In genomic region chr7:130205084-130205947, GRCh38 we compare ENCODE assay signal across 1 cellular context.
TF ChIP-seq lines count a peak whose summit lies in the region.

Gene TMEM209, minus strand, starts transcription at chr7:130205406. Its CDS starts 31 bp downstream, at chr7:130205375.

TF ChIP-seq in HepG2, 621 proteins besides CTCF, POLR2A, EP300 and RAD21 (continued from another document and continues in another):
- TF ChIP-seq, protein P1, sequence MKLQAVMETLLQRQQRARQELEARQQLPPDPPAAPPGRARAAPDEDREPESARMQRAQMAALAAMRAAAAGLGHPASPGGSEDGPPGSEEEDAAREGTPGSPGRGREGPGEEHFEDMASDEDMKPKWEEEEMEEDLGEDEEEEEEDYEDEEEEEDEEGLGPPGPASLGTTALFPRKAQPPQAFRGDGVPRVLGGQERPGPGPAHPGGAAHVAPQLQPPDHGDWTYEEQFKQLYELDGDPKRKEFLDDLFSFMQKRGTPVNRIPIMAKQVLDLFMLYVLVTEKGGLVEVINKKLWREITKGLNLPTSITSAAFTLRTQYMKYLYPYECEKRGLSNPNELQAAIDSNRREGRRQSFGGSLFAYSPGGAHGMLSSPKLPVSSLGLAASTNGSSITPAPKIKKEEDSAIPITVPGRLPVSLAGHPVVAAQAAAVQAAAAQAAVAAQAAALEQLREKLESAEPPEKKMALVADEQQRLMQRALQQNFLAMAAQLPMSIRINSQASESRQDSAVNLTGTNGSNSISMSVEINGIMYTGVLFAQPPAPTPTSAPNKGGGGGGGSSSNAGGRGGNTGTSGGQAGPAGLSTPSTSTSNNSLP (IDR thresholded peaks at IDR 0.05; ENCODE audit: low read depth, low read length), result no peak
- TF ChIP-seq ZNF83 (CRISPR knock-in tag; IDR thresholded peaks at IDR 0.05; ENCODE audit: borderline replicate concordance), result peak; percentile 58; the same call in 1 of the 2 replicates
- TF ChIP-seq, protein P2, sequence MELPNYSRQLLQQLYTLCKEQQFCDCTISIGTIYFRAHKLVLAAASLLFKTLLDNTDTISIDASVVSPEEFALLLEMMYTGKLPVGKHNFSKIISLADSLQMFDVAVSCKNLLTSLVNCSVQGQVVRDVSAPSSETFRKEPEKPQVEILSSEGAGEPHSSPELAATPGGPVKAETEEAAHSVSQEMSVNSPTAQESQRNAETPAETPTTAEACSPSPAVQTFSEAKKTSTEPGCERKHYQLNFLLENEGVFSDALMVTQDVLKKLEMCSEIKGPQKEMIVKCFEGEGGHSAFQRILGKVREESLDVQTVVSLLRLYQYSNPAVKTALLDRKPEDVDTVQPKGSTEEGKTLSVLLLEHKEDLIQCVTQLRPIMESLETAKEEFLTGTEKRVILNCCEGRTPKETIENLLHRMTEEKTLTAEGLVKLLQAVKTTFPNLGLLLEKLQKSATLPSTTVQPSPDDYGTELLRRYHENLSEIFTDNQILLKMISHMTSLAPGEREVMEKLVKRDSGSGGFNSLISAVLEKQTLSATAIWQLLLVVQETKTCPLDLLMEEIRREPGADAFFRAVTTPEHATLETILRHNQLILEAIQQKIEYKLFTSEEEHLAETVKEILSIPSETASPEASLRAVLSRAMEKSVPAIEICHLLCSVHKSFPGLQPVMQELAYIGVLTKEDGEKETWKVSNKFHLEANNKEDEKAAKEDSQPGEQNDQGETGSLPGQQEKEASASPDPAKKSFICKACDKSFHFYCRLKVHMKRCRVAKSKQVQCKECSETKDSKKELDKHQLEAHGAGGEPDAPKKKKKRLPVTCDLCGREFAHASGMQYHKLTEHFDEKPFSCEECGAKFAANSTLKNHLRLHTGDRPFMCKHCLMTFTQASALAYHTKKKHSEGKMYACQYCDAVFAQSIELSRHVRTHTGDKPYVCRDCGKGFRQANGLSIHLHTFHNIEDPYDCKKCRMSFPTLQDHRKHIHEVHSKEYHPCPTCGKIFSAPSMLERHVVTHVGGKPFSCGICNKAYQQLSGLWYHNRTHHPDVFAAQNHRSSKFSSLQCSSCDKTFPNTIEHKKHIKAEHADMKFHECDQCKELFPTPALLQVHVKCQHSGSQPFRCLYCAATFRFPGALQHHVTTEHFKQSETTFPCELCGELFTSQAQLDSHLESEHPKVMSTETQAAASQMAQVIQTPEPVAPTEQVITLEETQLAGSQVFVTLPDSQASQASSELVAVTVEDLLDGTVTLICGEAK (IDR thresholded peaks at IDR 0.05), result no peak; the same call in 1 of the 2 replicates
- TF ChIP-seq, protein P2 (CRISPR knock-in tag; IDR thresholded peaks at IDR 0.05), result peak; percentile 20; the same call in 1 of the 2 replicates
- TF ChIP-seq ISL2 (CRISPR knock-in tag; IDR thresholded peaks at IDR 0.05), result peak; percentile 40; the same call in 1 of the 2 replicates
- TF ChIP-seq, protein P3, sequence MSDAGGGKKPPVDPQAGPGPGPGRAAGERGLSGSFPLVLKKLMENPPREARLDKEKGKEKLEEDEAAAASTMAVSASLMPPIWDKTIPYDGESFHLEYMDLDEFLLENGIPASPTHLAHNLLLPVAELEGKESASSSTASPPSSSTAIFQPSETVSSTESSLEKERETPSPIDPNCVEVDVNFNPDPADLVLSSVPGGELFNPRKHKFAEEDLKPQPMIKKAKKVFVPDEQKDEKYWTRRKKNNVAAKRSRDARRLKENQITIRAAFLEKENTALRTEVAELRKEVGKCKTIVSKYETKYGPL (CRISPR knock-in tag; IDR thresholded peaks at IDR 0.05), result peak; percentile 59; the same call in 1 of the 2 replicates
- TF ChIP-seq NFRKB (IDR thresholded peaks at IDR 0.05), result no peak
- TF ChIP-seq CEBPB (IDR thresholded peaks at IDR 0.05; ENCODE audit: borderline replicate concordance, low read depth, low read length), result no peak
- no peak for TF ChIP-seq HHEX (CRISPR knock-in tag; IDR thresholded peaks at IDR 0.05)
- no peak for TF ChIP-seq ZNF7 (CRISPR knock-in tag; IDR thresholded peaks at IDR 0.05)
- no peak for TF ChIP-seq CENPT (CRISPR knock-in tag; IDR thresholded peaks at IDR 0.05; ENCODE audit: low read depth)
- TF ChIP-seq ZBTB38 (CRISPR knock-in tag; IDR thresholded peaks at IDR 0.05), result no peak; the same call in 1 of the 2 replicates
- TF ChIP-seq, protein P4, sequence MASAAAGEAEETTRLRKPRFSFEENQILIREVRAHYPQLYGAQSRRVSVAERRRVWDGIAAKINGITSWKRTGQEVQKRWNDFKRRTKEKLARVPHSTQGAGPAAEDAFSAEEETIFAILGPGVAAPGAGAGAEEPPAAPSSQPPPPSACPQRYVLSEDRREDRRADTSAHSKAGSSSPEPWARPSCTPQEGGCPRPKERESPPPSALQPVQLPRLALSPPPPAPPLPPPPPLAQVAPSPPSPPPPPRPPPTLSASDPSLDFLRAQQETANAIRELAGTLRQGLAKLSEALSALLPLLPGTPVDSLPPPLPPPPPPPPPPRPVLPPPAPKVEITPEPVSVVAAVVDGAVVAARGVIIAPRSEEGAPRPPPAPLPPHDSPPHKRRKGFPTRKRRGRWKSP (CRISPR knock-in tag; IDR thresholded peaks at IDR 0.05), result no peak
- TF ChIP-seq CHCHD3 (CRISPR knock-in tag; IDR thresholded peaks at IDR 0.05), result 0 out of 2 replicates have a peak, but pooled peaks have one; percentile 34
- no peak for TF ChIP-seq ZNF232 (CRISPR knock-in tag; IDR thresholded peaks at IDR 0.05; ENCODE audit: borderline replicate concordance)
- peak; percentile 88 for TF ChIP-seq SP1 (IDR thresholded peaks at IDR 0.05)
- TF ChIP-seq SP1 (CRISPR knock-in tag; IDR thresholded peaks at IDR 0.05), result no peak
- no peak for TF ChIP-seq ZNF414 (CRISPR knock-in tag; IDR thresholded peaks at IDR 0.05)
- no peak for TF ChIP-seq ZHX1 (CRISPR knock-in tag; IDR thresholded peaks at IDR 0.05; ENCODE audit: low read depth)
- no peak for TF ChIP-seq ZNF446 (CRISPR knock-in tag; IDR thresholded peaks at IDR 0.05)
- no peak for TF ChIP-seq SATB2 (CRISPR knock-in tag; IDR thresholded peaks at IDR 0.05)
- peak; percentile 69; the same call in 1 of the 2 replicates for TF ChIP-seq ZNF44 (CRISPR knock-in tag; IDR thresholded peaks at IDR 0.05)
- TF ChIP-seq ZNF256 (CRISPR knock-in tag; conservative IDR thresholded peaks at IDR 0.05), result no peak; the same call in 1 of the 2 replicates
- no peak for TF ChIP-seq ZNF3 (CRISPR knock-in tag; IDR thresholded peaks at IDR 0.05)
- peak; percentile 37; the same call in 1 of the 2 replicates for TF ChIP-seq MAFF (IDR thresholded peaks at IDR 0.05; ENCODE audit: low read depth, low read length)
- TF ChIP-seq, protein P5, sequence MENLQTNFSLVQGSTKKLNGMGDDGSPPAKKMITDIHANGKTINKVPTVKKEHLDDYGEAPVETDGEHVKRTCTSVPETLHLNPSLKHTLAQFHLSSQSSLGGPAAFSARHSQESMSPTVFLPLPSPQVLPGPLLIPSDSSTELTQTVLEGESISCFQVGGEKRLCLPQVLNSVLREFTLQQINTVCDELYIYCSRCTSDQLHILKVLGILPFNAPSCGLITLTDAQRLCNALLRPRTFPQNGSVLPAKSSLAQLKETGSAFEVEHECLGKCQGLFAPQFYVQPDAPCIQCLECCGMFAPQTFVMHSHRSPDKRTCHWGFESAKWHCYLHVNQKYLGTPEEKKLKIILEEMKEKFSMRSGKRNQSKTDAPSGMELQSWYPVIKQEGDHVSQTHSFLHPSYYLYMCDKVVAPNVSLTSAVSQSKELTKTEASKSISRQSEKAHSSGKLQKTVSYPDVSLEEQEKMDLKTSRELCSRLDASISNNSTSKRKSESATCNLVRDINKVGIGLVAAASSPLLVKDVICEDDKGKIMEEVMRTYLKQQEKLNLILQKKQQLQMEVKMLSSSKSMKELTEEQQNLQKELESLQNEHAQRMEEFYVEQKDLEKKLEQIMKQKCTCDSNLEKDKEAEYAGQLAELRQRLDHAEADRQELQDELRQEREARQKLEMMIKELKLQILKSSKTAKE (CRISPR knock-in tag; IDR thresholded peaks at IDR 0.05; ENCODE audit: borderline replicate concordance), result no peak
- TF ChIP-seq ZNF142 (CRISPR knock-in tag; IDR thresholded peaks at IDR 0.05), result no peak
- peak; percentile 28; the same call in 1 of the 2 replicates for TF ChIP-seq HNF4A (CRISPR knock-in tag; IDR thresholded peaks at IDR 0.05)
- TF ChIP-seq GABPB1 (CRISPR knock-in tag; IDR thresholded peaks at IDR 0.05), result peak; percentile 96
- TF ChIP-seq ELF3 (CRISPR knock-in tag; IDR thresholded peaks at IDR 0.05), result peak; percentile 43; the same call in 1 of the 2 replicates
- no peak for TF ChIP-seq AKAP8 (CRISPR knock-in tag; IDR thresholded peaks at IDR 0.05)
- TF ChIP-seq ZNF501 (CRISPR knock-in tag; IDR thresholded peaks at IDR 0.05), result peak; percentile 79
- TF ChIP-seq SRSF1 (optimal IDR thresholded peaks at IDR 0.05; ENCODE audit: low read depth, low read length), result peak; percentile 71
- no peak for TF ChIP-seq ZNF207 (IDR thresholded peaks at IDR 0.05; ENCODE audit: borderline replicate concordance)
- peak; percentile 69; the same call in 1 of the 2 replicates for TF ChIP-seq ZNF430 (CRISPR knock-in tag; IDR thresholded peaks at IDR 0.05)
